ENCODE assay signal across 8 cellular contexts in genomic region chr3:107431048-107431297, GRCh38.
DNase-seq lines count a peak whose midpoint lies in the region; ATAC-seq and TF ChIP-seq lines count a peak whose summit lies in the region.

No MANE protein-coding gene starts in this region.

- H3K4me3 ChIP-seq in NB4 (ENCODE audit: low read depth, low read length) (peak overlapping the region; percentile 49), astrocyte of the spinal cord (ENCODE audit: low read depth, low read length) (peak overlapping the region; percentile 60), iPS-20b (ENCODE audit: low read length) (peak overlapping the region; percentile 85)

- peak overlapping the region; percentile 65; the same call in 1 of the 2 replicates for H3K9ac ChIP-seq in iPS-20b (ENCODE audit: low read depth, low read length)

- TF ChIP-seq POLR2A in NB4 (IDR thresholded peaks at IDR 0.05; ENCODE audit: extremely low read depth, insufficient read length) = no peak

- DNase-seq in GDM1 (lab: John Stamatoyannopoulos, UW) (peak; percentile 19), NB4 (ENCODE audit: low read depth) (peak; percentile 42), astrocyte of the spinal cord (ENCODE audit: low read depth, low spot score) (no peak), glomerular visceral epithelial cell (ENCODE audit: extremely low spot score) (no peak), pons (ENCODE audit: low spot score) (no peak)
- DNase-seq in stimulated activated CD4-positive, alpha-beta T cell treated with anti-CD3 and anti-CD28 coated beads, Interleukin-12 subunit alpha, Interleukin-12 subunit beta, amount 100 ng/mL, for 48 hours (ENCODE audit: low read depth in 2 of 3, low spot score in 1 of 3) = peak in 2 of 3 donors; percentile 8 to 16

- ATAC-seq in GM21825 (IDR thresholded peaks at IDR 0.05; ENCODE audit: unreplicated experiment) = peak; percentile 33

- H3K27ac ChIP-seq in iPS-20b (ENCODE audit: low read length) = no peak overlapping the region

- in situ Hi-C loops in astrocyte of the spinal cord (cut with HindIII; ENCODE audit: low sequenced_read_pairs) = no loop called here

- no peaks in the 10 kb centered on the region for H3K9me3 ChIP-seq in iPS-20b (ENCODE audit: insufficient read depth, low read depth, low read length)

- peaks cover 13% of the 10 kb centered on the region; the same call in 1 of the 2 replicates for H3K4me1 ChIP-seq in iPS-20b (ENCODE audit: insufficient read depth, low read length)

- TF ChIP-seq CTCF in NB4 (IDR thresholded peaks at IDR 0.05; ENCODE audit: low read depth, low read length) (no peak), astrocyte of the spinal cord (IDR thresholded peaks at IDR 0.05; ENCODE audit: low read depth, low read length) (no peak)

- H3K36me3 ChIP-seq in iPS-20b (ENCODE audit: insufficient read depth, low read depth, low read length) = no peaks in the 10 kb centered on the region

- peaks cover 39% of the 10 kb centered on the region for H3K27me3 ChIP-seq in iPS-20b (ENCODE audit: insufficient read depth, low read length)

Comparison
In these comparisons a context has a peak if more than half of its experiments do, and no peak if none do; other contexts are left out.
1. DNase-seq: peak in GDM1 (single experiment), NB4 (single experiment) and stimulated activated CD4-positive, alpha-beta T cell treated with anti-CD3 and anti-CD28 coated beads, Interleukin-12 subunit alpha, Interleukin-12 subunit beta, amount 100 ng/mL, for 48 hours (2 of 3); none in astrocyte of the spinal cord (single experiment), glomerular visceral epithelial cell (single experiment) and pons (single experiment).
2. Peak in every context shown above with its lines, with median percentiles within 50 percentile points of each other: H3K4me3 ChIP-seq.